Comparison of ENCODE assay signal across 9 cellular contexts in genomic region chr4:171464499-171464898, GRCh38.
"Had no signal": no experiment of that assay in that cellular context is flagged by ENCODE, and none has a peak within 500 bp of the region (broad histone marks: within the 10 kb centered on the region; RNA-seq: fewer than 3 reads in every experiment).

No MANE protein-coding gene starts in this region.

- H2AFZ ChIP-seq: GM23248 had no signal

- H3K9me3 ChIP-seq: HAP-1 had no signal

- FAIRE-seq: HTR-8/SVneo had no signal

- H3K36me3 ChIP-seq: HAP-1 had no signal

- DNase-seq: GM23248, H7, HFFc6, Karpas-422, KBM-7 had no signal

- H3K4me2 ChIP-seq: KMS-11 had no signal

- H3K27ac ChIP-seq: GM23248, KMS-11 had no signal

- H3K4me3 ChIP-seq: GM23248, HAP-1 had no signal

- ATAC-seq: HCT116 had no signal

- H3K9ac ChIP-seq: GM23248, KMS-11 had no signal
